Comparison of ENCODE assay signal across 25 cellular contexts in the genomic region with DNA sequence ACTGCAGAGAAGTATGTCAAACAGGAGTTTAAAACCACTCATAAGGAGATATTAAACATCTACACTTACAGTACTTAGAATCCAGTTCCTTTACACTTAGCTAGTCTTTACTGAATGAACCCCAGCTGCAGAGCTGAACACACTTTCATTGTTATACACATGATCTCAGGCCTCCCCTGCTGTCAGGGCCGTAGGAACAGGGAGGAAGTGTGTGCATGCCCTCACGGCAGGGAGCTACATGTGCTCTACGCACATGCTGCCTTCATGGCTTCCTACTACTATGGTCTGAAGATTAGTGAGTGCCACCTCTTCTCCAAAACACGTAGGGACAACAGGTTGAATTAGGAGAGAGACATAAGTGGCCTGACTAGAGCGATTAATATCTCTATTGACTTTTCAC.
DNase-seq lines count a peak whose midpoint lies in the region; ATAC-seq and TF ChIP-seq lines count a peak whose summit lies in the region.
"Had no signal": no experiment of that assay in that cellular context is flagged by ENCODE, and none has a peak within 500 bp of the region (broad histone marks: within the 10 kb centered on the region; RNA-seq: fewer than 3 reads in every experiment).

No MANE protein-coding gene starts in this region.

- no peak for TF ChIP-seq CTCF in A673 (conservative IDR thresholded peaks at IDR 0.05; ENCODE audit: low read depth, low read length)

- no peak for ATAC-seq in HG03565 (IDR thresholded peaks at IDR 0.05; ENCODE audit: unreplicated experiment)
- ATAC-seq: activated naive CD4-positive, alpha-beta T cell treated with anti-CD3 and anti-CD28 coated beads, Interleukin-2, amount 50 U/mL, for 72 hours; GM12878 had no signal

- intact Hi-C loops in A673 (cut with micrococcal nuclease; ENCODE audit: unreplicated experiment), result loop anchor here (10.0 kb wide), 1 partner anchor 186 kb away; no protein-coding TSS in a partner anchor

- no peak overlapping the region for H3K9ac ChIP-seq in HUES48 (ENCODE audit: low read depth, low read length)

- CTCF ChIA-PET in A673 (lab: Charles Lee), result no interaction called here

- POLR2A ChIA-PET in A673 (lab: Charles Lee; ENCODE audit: low non-redundant PET), result interaction anchor here (0.7 kb wide), 1 partner anchor 1865 kb away, joined by 10 read pairs; no protein-coding TSS in a partner anchor

- DNase-seq in A673 (ENCODE audit: low spot score), result peak; percentile 88
- DNase-seq in SK-MEL-5 (ENCODE audit: low read depth, low spot score), result peak; percentile 59
- peak; percentile 54 for DNase-seq in globus pallidus (ENCODE audit: low spot score)
- no peak for DNase-seq in activated CD8-positive, alpha-beta memory T cell treated with anti-CD3 and anti-CD28 coated beads, Interleukin-2, amount 50 U/mL, for 48 hours
- no peak for DNase-seq in HCEC 1CT
- no peak for DNase-seq in kidney tubule cell (ENCODE audit: low spot score)
- DNase-seq: activated B cell treated with CpG ODN at 0.5 μM for 24 hours; C1 segment of cervical spinal cord; central memory CD4-positive, alpha-beta T cell; heart right ventricle; left colon; mesenchymal stem cell; NCI-H1105 treated with DMSO at 0.1 percent for 48 hours; NCI-H2171 treated with DMSO at 0.1 percent for 48 hours; NCI-H82; retina; stimulated activated CD4-positive, alpha-beta T cell treated with anti-CD3 and anti-CD28 coated beads, Interleukin-4, amount 100 ng/mL, for 4 hours; stimulated activated naive CD4-positive, alpha-beta T cell; testis had no signal

- H3K27me3 ChIP-seq in A673 (replicated peaks; ENCODE audit: insufficient read depth, low read depth, low read length, poor library complexity) (no peaks in the 10 kb centered on the region), HUES48 (ENCODE audit: control insufficient read depth, insufficient read depth, low read length) (no peaks in the 10 kb centered on the region)
- H3K27me3 ChIP-seq: heart right ventricle, testis, vagina had no signal

- BruUV-seq in A673 (replicated peaks; lab: Mats Ljungman, UMichigan), result no TSS peak

- H3K4me1 ChIP-seq in A673 (ENCODE audit: insufficient read depth, low read length, poor library complexity, severe bottlenecking) (peaks cover 34% of the 10 kb centered on the region), HUES48 (ENCODE audit: control insufficient read depth, insufficient read depth, low read length) (peaks cover 10% of the 10 kb centered on the region)
- H3K4me1 ChIP-seq: testis had no signal

- no peak overlapping the region for H3K4me3 ChIP-seq in A673 (ENCODE audit: low read depth, low read length, poor library complexity, severe bottlenecking)
- H3K4me3 ChIP-seq in HUES48 (ENCODE audit: low read depth, low read length), result no peak overlapping the region
- H3K4me3 ChIP-seq: GM12878, heart right ventricle, testis, vagina had no signal

- in situ Hi-C loops in SK-MEL-5 (cut with HindIII; ENCODE audit: low pct_unique_long_range_greater_than_20kb, low sequenced_read_pairs), result no loop called here

- H3K36me3 ChIP-seq in A673 (ENCODE audit: insufficient read depth, low read length, poor library complexity, severe bottlenecking), result no peaks in the 10 kb centered on the region
- peaks cover 13% of the 10 kb centered on the region for H3K36me3 ChIP-seq in HUES48 (ENCODE audit: control insufficient read depth, insufficient read depth, low read length)

- H3K9me3 ChIP-seq in A673 (ENCODE audit: low read depth, low read length, poor library complexity, severe bottlenecking) (no peaks in the 10 kb centered on the region), HUES48 (ENCODE audit: control insufficient read depth, insufficient read depth, low read length) (no peaks in the 10 kb centered on the region)
- H3K9me3 ChIP-seq: heart right ventricle, testis, vagina had no signal

- H3K27ac ChIP-seq in A673 (ENCODE audit: low read depth, low read length, poor library complexity, severe bottlenecking) (no peak overlapping the region), HUES48 (ENCODE audit: low read depth, low read length) (peak overlapping the region; percentile 39)
- H3K27ac ChIP-seq: epithelial cell of prostate, testis, vagina had no signal

Comparison
In these comparisons a context has a peak if more than half of its experiments do, and no peak if none do; other contexts are left out.
1. DNase-seq: peak in A673 (single experiment), SK-MEL-5 (single experiment) and globus pallidus (single experiment); none in activated CD8-positive, alpha-beta memory T cell treated with anti-CD3 and anti-CD28 coated beads, Interleukin-2, amount 50 U/mL, for 48 hours (single experiment), HCEC 1CT (single experiment) and kidney tubule cell (single experiment).